Comparison of ENCODE assay signal across 9 cellular contexts in the genomic region with DNA sequence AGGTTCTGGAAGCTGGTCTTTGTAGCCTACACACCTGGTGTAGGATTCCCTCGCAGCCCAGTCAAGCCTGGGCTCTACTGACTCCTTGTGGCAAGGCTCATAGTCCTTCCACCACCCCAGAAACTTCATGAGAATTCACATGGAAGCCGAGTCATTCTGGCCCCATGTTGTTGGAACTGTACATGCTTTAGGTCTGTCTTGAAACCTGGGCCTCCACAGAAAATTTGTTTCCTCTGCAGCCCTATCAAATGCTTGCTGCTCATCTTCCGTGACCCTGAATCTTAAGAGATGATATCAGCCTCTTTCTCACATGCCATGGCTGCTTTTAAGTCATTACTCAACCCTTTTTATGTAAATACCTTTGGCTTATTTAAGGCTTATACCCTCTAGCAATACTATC.
DNase-seq lines count a peak whose midpoint lies in the region; ATAC-seq and TF ChIP-seq lines count a peak whose summit lies in the region.
"Had no signal": no experiment of that assay in that cellular context is flagged by ENCODE, and none has a peak within 500 bp of the region (broad histone marks: within the 10 kb centered on the region; RNA-seq: fewer than 3 reads in every experiment).

No MANE protein-coding gene starts in this region.

- no peak overlapping the region for H3K4me3 ChIP-seq in GM23338
- H3K4me3 ChIP-seq in liver (ENCODE audit: low read depth in 1 of 3, low read length in 3 of 3), result no peak overlapping the region

- H3K36me3 Mint-ChIP-seq in GM23338 (ENCODE audit: low read depth) (no peaks in the 10 kb centered on the region), WTC11 (peaks cover 3% of the 10 kb centered on the region; the same call in 1 of the 2 replicates), immature natural killer cell (peaks cover 5 to 13% (median 8%) of the 10 kb centered on the region in 3 donors)

- CTCF ChIA-PET in WTC11 (lab: Charles Lee), result interaction anchor here (0.6 to 1.5 kb wide), 7 partner anchors 15 to 398 kb away, joined by 3 to 6 read pairs (median 3); no protein-coding TSS in a partner anchor

- H3K36me3 ChIP-seq in GM23338 (ENCODE audit: insufficient read depth) (no peaks in the 10 kb centered on the region; the same call in 1 of the 2 replicates), liver (ENCODE audit: control insufficient read depth in 4 of 4, insufficient read depth in 3 of 4, low read depth in 1 of 4, low read length in 3 of 4) (peaks cover 0 to 5% (median 3%) of the 10 kb centered on the region in 4 donors)

- no peak overlapping the region for H3K9ac ChIP-seq in liver (ENCODE audit: low read depth in 1 of 2, low read length in 2 of 2)

- no peak overlapping the region for H2AFZ ChIP-seq in GM23338

- no peaks in the 10 kb centered on the region for H3K9me3 Mint-ChIP-seq in GM23338
- no peaks in the 10 kb centered on the region for H3K9me3 Mint-ChIP-seq in WTC11
- H3K9me3 Mint-ChIP-seq in immature natural killer cell, result no peaks in the 10 kb centered on the region

- POLR2A ChIA-PET in WTC11 (lab: Charles Lee), result no interaction called here

- ATAC-seq in GM23338, result peak; percentile 93
- peak; percentile 91 for ATAC-seq in WTC11

- no peak overlapping the region for H3K4me2 ChIP-seq in GM23338

- H3K27me3 ChIP-seq in GM23338 (ENCODE audit: insufficient read depth) (no peaks in the 10 kb centered on the region), liver (ENCODE audit: control insufficient read depth in 4 of 4, insufficient read depth in 4 of 4, low read length in 3 of 4) (no peaks in the 10 kb centered on the region)

- H4K20me1 ChIP-seq in GM23338 (replicated peaks; ENCODE audit: insufficient read depth), result no peaks in the 10 kb centered on the region

- peak; percentile 64 to 79 for TF ChIP-seq CTCF in GM23338 (conservative IDR thresholded peaks at IDR 0.05; ENCODE audit: low read depth in 2 of 2)
- no peak for TF ChIP-seq CTCF in WTC11 (IDR thresholded peaks at IDR 0.05)
- no peak for TF ChIP-seq CTCF in liver (IDR thresholded peaks at IDR 0.05; ENCODE audit: low read depth, low read length, missing input control)

- H3K27me3 Mint-ChIP-seq in GM23338 (ENCODE audit: insufficient read depth, low read depth, poor library complexity) (no peaks in the 10 kb centered on the region), WTC11 (ENCODE audit: low read depth) (no peaks in the 10 kb centered on the region), immature natural killer cell (ENCODE audit: low read depth in 3 of 3) (peaks cover 0 to 5% (median 0%) of the 10 kb centered on the region in 3 donors)

- H3K27ac ChIP-seq in GM23338 (ENCODE audit: low read depth) (no peak overlapping the region), liver (ENCODE audit: low read depth in 1 of 2, low read length in 2 of 2) (no peak overlapping the region)
- H3K27ac ChIP-seq: epithelial cell of prostate had no signal

- H3K4me1 ChIP-seq in GM23338 (ENCODE audit: insufficient read depth) (no peaks in the 10 kb centered on the region), liver (ENCODE audit: control insufficient read depth in 4 of 4, insufficient read depth in 4 of 4, low read length in 3 of 4) (no peaks in the 10 kb centered on the region)

- H3K4me3 Mint-ChIP-seq in GM23338, result no peak overlapping the region
- H3K4me3 Mint-ChIP-seq in WTC11, result no peak overlapping the region
- H3K4me3 Mint-ChIP-seq in immature natural killer cell, result no peak overlapping the region

- H3K27ac Mint-ChIP-seq in GM23338 (peak overlapping the region; percentile 50), WTC11 (no peak overlapping the region), immature natural killer cell (no peak overlapping the region)

- H3K4me1 Mint-ChIP-seq in GM23338, result no peaks in the 10 kb centered on the region
- H3K4me1 Mint-ChIP-seq in WTC11, result no peaks in the 10 kb centered on the region
- H3K4me1 Mint-ChIP-seq in immature natural killer cell, result peaks cover 16 to 18% of the 10 kb centered on the region in 2 donors

- WGBS in liver, result 97% methylated on average over 3 of the region's 3 CpGs

- in situ Hi-C loops in Caki2 (cut with HindIII; ENCODE audit: low pct_unique_long_range_greater_than_20kb, low sequenced_read_pairs), result no loop called here

- H3K79me2 ChIP-seq in GM23338 (replicated peaks; ENCODE audit: insufficient read depth), result no peaks in the 10 kb centered on the region

- no peaks in the 10 kb centered on the region for H3K9me3 ChIP-seq in liver (ENCODE audit: control insufficient read depth in 4 of 4, low read length in 3 of 4)

- DNase-seq in Caki2 (ENCODE audit: low read depth) (peak; percentile 32), GM23338 (ENCODE audit: low spot score) (peak; percentile 65), WTC11 (ENCODE audit: low spot score) (peak; percentile 40), AG08395 (ENCODE audit: low spot score) (no peak), immature natural killer cell (no peak), NCI-H1417 treated with DMSO at 0.1 percent for 48 hours (lab: John Stamatoyannopoulos, UW) (no peak), HuH-7.5 (ENCODE audit: low spot score) (no peak)

- H3K9me2 ChIP-seq in GM23338 (ENCODE audit: insufficient read depth), result no peaks in the 10 kb centered on the region

- peak; percentile 14 to 48 for TF ChIP-seq RAD21 in liver (IDR thresholded peaks at IDR 0.05)

- no peaks in the 10 kb centered on the region for H3F3A ChIP-seq in GM23338 (replicated peaks; ENCODE audit: low read depth)

TF ChIP-seq in GM23338, 12 proteins besides CTCF, POLR2A, EP300 and RAD21 (continues in another document):
- TF ChIP-seq ZNF331 (CRISPR knock-in tag; IDR thresholded peaks at IDR 0.05; ENCODE audit: low read depth) (no peak), ZNF114 (CRISPR knock-in tag; IDR thresholded peaks at IDR 0.05) (no peak; the same call in 1 of the 2 replicates), EZH2phosphoT487 (IDR thresholded peaks at IDR 0.05; ENCODE audit: unreplicated experiment) (no peak), ETS1 (IDR thresholded peaks at IDR 0.05) (no peak), JUNB (IDR thresholded peaks at IDR 0.05; ENCODE audit: unreplicated experiment) (no peak), NANOG (IDR thresholded peaks at IDR 0.05; ENCODE audit: borderline replicate concordance) (no peak), STAT1 (IDR thresholded peaks at IDR 0.05; ENCODE audit: unreplicated experiment) (no peak), EZH2 (IDR thresholded peaks at IDR 0.05; ENCODE audit: low read depth, unreplicated experiment) (no peak), POLR2AphosphoS5 (IDR thresholded peaks at IDR 0.05; ENCODE audit: low read depth) (no peak)

TF ChIP-seq in WTC11, 78 proteins besides CTCF, POLR2A, EP300 and RAD21 (continues in another document):
- TF ChIP-seq SMAD4 (CRISPR knock-in tag; IDR thresholded peaks at IDR 0.05), result no peak
- TF ChIP-seq ZNF425 (CRISPR knock-in tag; conservative IDR thresholded peaks at IDR 0.05), result no peak

TF ChIP-seq in liver, 16 proteins besides CTCF, POLR2A, EP300 and RAD21:
- TF ChIP-seq HNF4A (conservative IDR thresholded peaks at IDR 0.05), result no peak
- no peak for TF ChIP-seq TAF1 (conservative IDR thresholded peaks at IDR 0.05)
- TF ChIP-seq, protein P1, sequence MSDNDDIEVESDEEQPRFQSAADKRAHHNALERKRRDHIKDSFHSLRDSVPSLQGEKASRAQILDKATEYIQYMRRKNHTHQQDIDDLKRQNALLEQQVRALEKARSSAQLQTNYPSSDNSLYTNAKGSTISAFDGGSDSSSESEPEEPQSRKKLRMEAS (IDR thresholded peaks at IDR 0.05), result no peak
- no peak for TF ChIP-seq JUND (IDR thresholded peaks at IDR 0.05)
- TF ChIP-seq, protein P2, sequence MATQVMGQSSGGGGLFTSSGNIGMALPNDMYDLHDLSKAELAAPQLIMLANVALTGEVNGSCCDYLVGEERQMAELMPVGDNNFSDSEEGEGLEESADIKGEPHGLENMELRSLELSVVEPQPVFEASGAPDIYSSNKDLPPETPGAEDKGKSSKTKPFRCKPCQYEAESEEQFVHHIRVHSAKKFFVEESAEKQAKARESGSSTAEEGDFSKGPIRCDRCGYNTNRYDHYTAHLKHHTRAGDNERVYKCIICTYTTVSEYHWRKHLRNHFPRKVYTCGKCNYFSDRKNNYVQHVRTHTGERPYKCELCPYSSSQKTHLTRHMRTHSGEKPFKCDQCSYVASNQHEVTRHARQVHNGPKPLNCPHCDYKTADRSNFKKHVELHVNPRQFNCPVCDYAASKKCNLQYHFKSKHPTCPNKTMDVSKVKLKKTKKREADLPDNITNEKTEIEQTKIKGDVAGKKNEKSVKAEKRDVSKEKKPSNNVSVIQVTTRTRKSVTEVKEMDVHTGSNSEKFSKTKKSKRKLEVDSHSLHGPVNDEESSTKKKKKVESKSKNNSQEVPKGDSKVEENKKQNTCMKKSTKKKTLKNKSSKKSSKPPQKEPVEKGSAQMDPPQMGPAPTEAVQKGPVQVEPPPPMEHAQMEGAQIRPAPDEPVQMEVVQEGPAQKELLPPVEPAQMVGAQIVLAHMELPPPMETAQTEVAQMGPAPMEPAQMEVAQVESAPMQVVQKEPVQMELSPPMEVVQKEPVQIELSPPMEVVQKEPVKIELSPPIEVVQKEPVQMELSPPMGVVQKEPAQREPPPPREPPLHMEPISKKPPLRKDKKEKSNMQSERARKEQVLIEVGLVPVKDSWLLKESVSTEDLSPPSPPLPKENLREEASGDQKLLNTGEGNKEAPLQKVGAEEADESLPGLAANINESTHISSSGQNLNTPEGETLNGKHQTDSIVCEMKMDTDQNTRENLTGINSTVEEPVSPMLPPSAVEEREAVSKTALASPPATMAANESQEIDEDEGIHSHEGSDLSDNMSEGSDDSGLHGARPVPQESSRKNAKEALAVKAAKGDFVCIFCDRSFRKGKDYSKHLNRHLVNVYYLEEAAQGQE (IDR thresholded peaks at IDR 0.05), result no peak
- TF ChIP-seq SP1 (IDR thresholded peaks at IDR 0.05), result no peak
- TF ChIP-seq YY1 (IDR thresholded peaks at IDR 0.05), result no peak
- TF ChIP-seq FOXA1 (IDR thresholded peaks at IDR 0.05), result no peak
- no peak for TF ChIP-seq FOXA2 (IDR thresholded peaks at IDR 0.05)
- no peak for TF ChIP-seq EGR1 (IDR thresholded peaks at IDR 0.05; ENCODE audit: low read depth in 2 of 2)
- no peak for TF ChIP-seq GABPA (IDR thresholded peaks at IDR 0.05 in 1 of 2, conservative IDR thresholded peaks at IDR 0.05 in 1 of 2)
- no peak for TF ChIP-seq RXRA (IDR thresholded peaks at IDR 0.05)
- TF ChIP-seq HNF4G (IDR thresholded peaks at IDR 0.05), result no peak

Comparison
In these comparisons a context has a peak if more than half of its experiments do, and no peak if none do; other contexts are left out.
1. DNase-seq: peak in Caki2 (single experiment), GM23338 (single experiment) and WTC11 (single experiment); none in AG08395 (single experiment), immature natural killer cell (0 of 3), NCI-H1417 treated with DMSO at 0.1 percent for 48 hours (single experiment) and HuH-7.5 (single experiment).
2. CTCF ChIP-seq: peak in GM23338 (2 of 2); none in WTC11 (single experiment) and liver (single experiment).